In the genomic region with DNA sequence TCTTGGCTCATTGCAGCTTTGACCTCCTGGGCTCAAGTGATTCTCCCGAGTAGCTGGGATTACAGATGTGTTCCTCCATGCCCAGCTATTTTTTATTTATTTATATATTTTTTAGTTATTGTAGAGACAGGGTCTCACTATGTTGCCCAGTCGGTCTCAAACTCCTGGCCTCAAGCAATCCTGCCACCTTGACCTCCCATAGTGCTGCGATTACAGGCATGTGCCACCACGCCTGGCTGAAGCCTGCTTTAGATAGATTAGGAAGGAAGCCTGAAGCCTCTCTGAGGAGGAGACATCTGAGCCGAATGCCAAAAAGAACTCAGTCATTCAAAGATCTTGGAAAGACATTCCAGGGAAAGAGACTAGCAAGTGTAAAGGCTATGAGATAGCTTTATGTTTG, we compare ENCODE assay signal across 32 cellular contexts. TPM values are rescaled to one million over a fixed set of nuclear protein-coding genes. Genes with fewer than 3 reads are reported as not detected.
"Had no signal": no experiment of that assay in that cellular context is flagged by ENCODE, and none has a peak within 500 bp of the region (broad histone marks: within the 10 kb centered on the region; RNA-seq: fewer than 3 reads in every experiment).

No MANE protein-coding gene starts in this region.

- H2AFZ ChIP-seq: hepatocyte had no signal

- H3K4me1 ChIP-seq: gastroesophageal sphincter, prostate gland, stomach, upper lobe of left lung, vagina had no signal

- ATAC-seq: activated CD8-positive, alpha-beta memory T cell treated with anti-CD3 and anti-CD28 coated beads, Interleukin-2, amount 10 ng/mL, durations not matched to agents 7 days and 5 days; activated CD8-positive, alpha-beta T cell treated with anti-CD3 and anti-CD28 coated beads, Interleukin-2, amount 10 ng/mL, durations not matched to agents 7 days and 5 days; activated naive CD4-positive, alpha-beta T cell treated with anti-CD3 and anti-CD28 coated beads, Interleukin-2, amount 50 U/mL, for 72 hours; effector memory CD8-positive, alpha-beta T cell; gastroesophageal sphincter; left cardiac atrium; left ventricle myocardium superior; mucosa of descending colon; natural killer cell treated with Interleukin-12 subunit alpha and Interleukin-12 subunit beta and Interleukin-15 and Interleukin-18, amount 100 ng/mL, for 72 hours; sciatic nerve; stimulated activated effector memory CD8-positive, alpha-beta T cell treated with anti-CD3 and anti-CD28 coated beads, Interleukin-12 subunit alpha, Interleukin-12 subunit beta, amount 100 ng/mL, for 72 hours had no signal

- H3K9me3 ChIP-seq: mucosa of descending colon, prostate gland, stomach, thyroid gland, vagina had no signal

- H3K27me3 ChIP-seq: hepatocyte, stomach, thyroid gland, upper lobe of left lung, vagina had no signal

- H3K4me3 Mint-ChIP-seq: activated B cell treated with CpG ODN at 0.5 μM for 24 hours; activated CD8-positive, alpha-beta memory T cell treated with anti-CD3 and anti-CD28 coated beads, Interleukin-2, amount 10 ng/mL, durations not matched to agents 7 days and 5 days; activated CD8-positive, alpha-beta T cell treated with anti-CD3 and anti-CD28 coated beads, Interleukin-2, amount 10 ng/mL, durations not matched to agents 7 days and 5 days; effector memory CD8-positive, alpha-beta T cell; natural killer cell treated with Interleukin-12 subunit alpha and Interleukin-12 subunit beta and Interleukin-15 and Interleukin-18, amount 100 ng/mL, for 72 hours; stimulated activated effector memory CD8-positive, alpha-beta T cell treated with anti-CD3 and anti-CD28 coated beads, Interleukin-12 subunit alpha, Interleukin-12 subunit beta, amount 100 ng/mL, for 72 hours had no signal

- H3K4me3 ChIP-seq: coronary artery, gastroesophageal sphincter, hepatocyte, mucosa of descending colon, prostate gland, skin epidermis, stomach, thyroid gland, upper lobe of left lung, vagina had no signal

- H3K36me3 Mint-ChIP-seq: stimulated activated effector memory CD8-positive, alpha-beta T cell treated with anti-CD3 and anti-CD28 coated beads, Interleukin-12 subunit alpha, Interleukin-12 subunit beta, amount 100 ng/mL, for 72 hours had no signal

- H3K36me3 ChIP-seq: gastroesophageal sphincter, prostate gland, stomach, thyroid gland, upper lobe of left lung, vagina had no signal

- H3K27ac Mint-ChIP-seq: activated B cell treated with CpG ODN at 0.5 μM for 24 hours; activated CD8-positive, alpha-beta memory T cell treated with anti-CD3 and anti-CD28 coated beads, Interleukin-2, amount 10 ng/mL, durations not matched to agents 7 days and 5 days; activated CD8-positive, alpha-beta T cell treated with anti-CD3 and anti-CD28 coated beads, Interleukin-2, amount 10 ng/mL, durations not matched to agents 7 days and 5 days; effector memory CD8-positive, alpha-beta T cell; natural killer cell treated with Interleukin-12 subunit alpha and Interleukin-12 subunit beta and Interleukin-15 and Interleukin-18, amount 100 ng/mL, for 72 hours; stimulated activated effector memory CD8-positive, alpha-beta T cell treated with anti-CD3 and anti-CD28 coated beads, Interleukin-12 subunit alpha, Interleukin-12 subunit beta, amount 100 ng/mL, for 72 hours had no signal

- H3K9me3 Mint-ChIP-seq: effector memory CD8-positive, alpha-beta T cell; natural killer cell treated with Interleukin-12 subunit alpha and Interleukin-12 subunit beta and Interleukin-15 and Interleukin-18, amount 100 ng/mL, for 72 hours had no signal

- H3K4me2 ChIP-seq: hepatocyte had no signal

- H3K4me1 Mint-ChIP-seq: stimulated activated effector memory CD8-positive, alpha-beta T cell treated with anti-CD3 and anti-CD28 coated beads, Interleukin-12 subunit alpha, Interleukin-12 subunit beta, amount 100 ng/mL, for 72 hours had no signal

- H3K27ac ChIP-seq: coronary artery, gastroesophageal sphincter, hepatocyte, prostate gland, skin epidermis, stomach, thyroid gland, upper lobe of left lung, vagina had no signal

- DNase-seq: activated B cell treated with CpG ODN at 0.5 μM for 24 hours; activated CD8-positive, alpha-beta memory T cell treated with anti-CD3 and anti-CD28 coated beads, Interleukin-2, amount 10 ng/mL, durations not matched to agents 7 days and 5 days; activated CD8-positive, alpha-beta T cell treated with anti-CD3 and anti-CD28 coated beads, Interleukin-2, amount 10 ng/mL, durations not matched to agents 7 days and 5 days; activated naive CD4-positive, alpha-beta T cell; activated T-cell treated with anti-CD3 and anti-CD28 coated beads, Interleukin-2, amount 50 U/mL, for 48 hours; anterior cingulate cortex; cerebellar nuclear complex; effector memory CD8-positive, alpha-beta T cell; left cardiac atrium; left ventricle myocardium superior; mucosa of descending colon; retina; stimulated activated CD4-positive, alpha-beta T cell treated with anti-CD3 and anti-CD28 coated beads, Interleukin-4, amount 100 ng/mL, for 24 hours; stomach; thyroid gland; upper lobe of left lung had no signal

- H3K79me2 ChIP-seq: hepatocyte had no signal

RNA-seq across cellular contexts. Expression of a gene that starts 10.2 kb away (rescaled TPM):
- total RNA-seq: activated B cell treated with CpG ODN at 0.5 μM for 24 hours; activated CD8-positive, alpha-beta memory T cell treated with anti-CD3 and anti-CD28 coated beads, Interleukin-2, amount 10 ng/mL, durations not matched to agents 7 days and 5 days; activated CD8-positive, alpha-beta T cell treated with anti-CD3 and anti-CD28 coated beads, Interleukin-2, amount 10 ng/mL, durations not matched to agents 7 days and 5 days; activated naive CD4-positive, alpha-beta T cell treated with anti-CD3 and anti-CD28 coated beads, Interleukin-2, amount 50 U/mL, for 72 hours; bronchial epithelial cell; gastroesophageal sphincter; left cardiac atrium; left ventricle myocardium superior; lung microvascular endothelial cell; mesenteric fat pad; mucosa of descending colon; myocyte; natural killer cell treated with Interleukin-12 subunit alpha and Interleukin-12 subunit beta and Interleukin-15 and Interleukin-18, amount 100 ng/mL, for 72 hours; omental fat pad; sciatic nerve; T-helper 1 cell treated with Interleukin-12 subunit alpha and Interleukin-12 subunit beta and Interleukin-4 antibody, amounts not matched to agents 30 ng/mL and 1 ng/mL, for 36 hours; upper lobe of left lung; vagina had no signal

RNA-seq across cellular contexts. Expression of a gene that starts 10.4 kb away (rescaled TPM):
- total RNA-seq: activated CD8-positive, alpha-beta T cell treated with anti-CD3 and anti-CD28 coated beads, Interleukin-2, amount 10 ng/mL, durations not matched to agents 7 days and 5 days; gastroesophageal sphincter; left cardiac atrium; left ventricle myocardium superior; lung microvascular endothelial cell; mesenteric fat pad; mucosa of descending colon; prostate gland; sciatic nerve; stomach; T-helper 1 cell treated with Interleukin-12 subunit alpha and Interleukin-12 subunit beta and Interleukin-4 antibody, amounts not matched to agents 30 ng/mL and 1 ng/mL, for 36 hours; thyroid gland; vagina had no signal

RNA-seq across cellular contexts. Expression of a gene that starts 14.8 kb away (rescaled TPM):
- total RNA-seq: lung microvascular endothelial cell had no signal

RNA-seq across cellular contexts. Expression of a gene that starts 34.9 kb away (rescaled TPM):
- total RNA-seq: bronchial epithelial cell, lung microvascular endothelial cell had no signal
